ENCODE assay signal across 23 cellular contexts in the genomic region with DNA sequence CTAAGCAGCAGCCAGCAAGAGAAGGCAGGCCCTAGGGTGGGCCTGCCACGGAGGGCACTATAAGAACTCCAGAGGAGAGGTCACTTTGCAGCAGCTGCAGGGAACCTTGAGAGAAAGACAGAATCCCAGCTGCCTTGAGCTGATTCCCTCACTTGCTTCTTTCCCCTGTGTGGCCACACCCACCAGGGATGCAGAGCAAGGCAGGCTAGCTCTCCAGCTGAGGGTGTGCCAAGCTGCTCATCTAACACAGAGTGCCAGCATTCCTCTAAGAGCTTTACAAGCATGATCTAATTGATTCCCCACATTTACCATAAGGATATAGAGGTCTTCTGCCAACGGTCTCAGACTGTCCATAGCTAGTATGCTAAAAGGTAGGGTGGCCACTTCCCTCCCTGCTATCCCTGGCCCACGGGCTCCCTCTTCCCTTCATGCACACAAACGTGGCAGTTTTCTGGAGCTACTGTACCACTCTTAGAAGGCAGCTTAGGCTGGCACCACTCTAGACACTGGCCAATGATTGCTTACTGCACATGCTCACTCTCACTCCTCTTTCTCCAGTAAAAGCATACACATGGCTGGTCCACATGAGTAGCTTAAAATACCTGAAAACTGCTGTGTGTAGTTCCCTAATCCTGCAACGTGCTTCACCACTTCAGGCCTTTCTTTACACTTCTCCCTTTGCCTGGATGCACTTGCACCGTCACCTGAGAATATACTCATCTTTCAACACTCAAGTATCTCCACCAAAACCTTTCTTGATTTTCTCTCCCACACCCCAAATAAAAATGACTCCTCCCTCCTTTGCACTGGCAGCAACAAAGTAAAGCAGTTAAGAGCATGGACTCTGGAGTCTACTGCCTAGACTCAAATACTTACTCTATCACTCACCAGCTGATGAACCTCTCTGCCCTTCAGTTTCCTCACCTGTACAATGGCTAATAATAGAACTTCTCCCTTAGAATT. TPM values are rescaled to one million over a fixed set of nuclear protein-coding genes. Genes with fewer than 3 reads are reported as not detected.
A peak's percentile ranks its signal among the peaks of the same experiment; 100 is the strongest.
DNase-seq lines count a peak whose midpoint lies in the region; ATAC-seq and TF ChIP-seq lines count a peak whose summit lies in the region.
"Had no signal": no experiment of that assay in that cellular context is flagged by ENCODE, and none has a peak within 500 bp of the region (broad histone marks: within the 10 kb centered on the region; RNA-seq: fewer than 3 reads in every experiment).

No MANE protein-coding gene starts in this region.

- no peaks in the 10 kb centered on the region for H3K9me3 ChIP-seq in GM23248 (ENCODE audit: low read depth)
- no peaks in the 10 kb centered on the region for H3K9me3 ChIP-seq in ovary
- H3K9me3 ChIP-seq: heart right ventricle, pancreas had no signal

- H3K9ac ChIP-seq in GM23248: no peak overlapping the region

- TF ChIP-seq CTCF in ovary (IDR thresholded peaks at IDR 0.05): no peak

- no peak for ATAC-seq in Right ventricle myocardium inferior
- ATAC-seq: activated naive CD8-positive, alpha-beta T cell treated with anti-CD3 and anti-CD28 coated beads, Interleukin-2, amount 50 U/mL, for 24 hours; pancreas; sciatic nerve; stimulated activated naive CD8-positive, alpha-beta T cell treated with anti-CD3 and anti-CD28 coated beads, Interleukin-15, Interleukin-2, amounts not matched to agents 100 U/mL and 50 U/mL, for 24 hours had no signal

- H2AFZ ChIP-seq in GM23248: no peak overlapping the region
- H2AFZ ChIP-seq: PC-9 had no signal

- no peaks in the 10 kb centered on the region for H3K27me3 ChIP-seq in GM23248 (replicated peaks; ENCODE audit: insufficient read depth)
- H3K27me3 ChIP-seq in ovary: no peaks in the 10 kb centered on the region
- H3K27me3 ChIP-seq: cardiac muscle cell, heart right ventricle, pancreas had no signal

- no peaks in the 10 kb centered on the region for H3K9me2 ChIP-seq in GM23248 (ENCODE audit: insufficient read depth)

- H3K4me3 ChIP-seq in GM23248 (no peak overlapping the region), ovary (no peak overlapping the region)
- H3K4me3 ChIP-seq: cardiac muscle cell, heart right ventricle, lung, pancreas, PC-9 had no signal

- H3K4me1 ChIP-seq in GM23248 (ENCODE audit: insufficient read depth): no peaks in the 10 kb centered on the region; the same call in 1 of the 2 replicates
- H3K4me1 ChIP-seq in ovary (ENCODE audit: insufficient read depth): no peaks in the 10 kb centered on the region
- H3K4me1 ChIP-seq: pancreas had no signal

- intact Hi-C loops in ovary (cut with DNase I): no loop called here
- intact Hi-C loops in Right ventricle myocardium inferior (cut with DNase I): no loop called here

- no peaks in the 10 kb centered on the region for H3F3A ChIP-seq in GM23248 (ENCODE audit: insufficient read depth)

- H3K79me2 ChIP-seq in GM23248 (ENCODE audit: insufficient read depth): no peaks in the 10 kb centered on the region

- H3K36me3 ChIP-seq in GM23248 (ENCODE audit: low read depth) (no peaks in the 10 kb centered on the region), ovary (no peaks in the 10 kb centered on the region)
- H3K36me3 ChIP-seq: cardiac muscle cell, pancreas had no signal

- DNase-seq in AG20443 (ENCODE audit: low spot score) (peak; percentile 70), GM23248 (peak; percentile 49), mesenteric fat pad (ENCODE audit: low spot score) (peak; percentile 64), SIG-M5 treated with dmso at 0.1 percent for 504 hours (lab: John Stamatoyannopoulos, UW; ENCODE audit: unreplicated experiment) (no peak), ovary (no peak), Right ventricle myocardium inferior (ENCODE audit: missing footprints) (no peak)
- DNase-seq in activated CD4-positive, alpha-beta T cell treated with anti-CD3 and anti-CD28 coated beads, Interleukin-2, amount 50 U/mL, for 48 hours: no peak
- DNase-seq: activated naive CD8-positive, alpha-beta T cell treated with anti-CD3 and anti-CD28 coated beads, Interleukin-2, amount 50 U/mL, for 24 hours; CD8-positive, alpha-beta memory T cell; effector CD8-positive, alpha-beta T cell; heart right ventricle; KBM-7; naive B cell; NCI-H2081 treated with DMSO at 0.1 percent for 48 hours; pancreas; PC-9; stimulated activated CD4-positive, alpha-beta T cell treated with anti-CD3 and anti-CD28 coated beads, Interleukin-1b, Interleukin-23, amount 100 ng/mL, for 48 hours; stimulated activated naive CD8-positive, alpha-beta T cell treated with anti-CD3 and anti-CD28 coated beads, Interleukin-15, Interleukin-2, amounts not matched to agents 100 U/mL and 50 U/mL, for 24 hours; trophoblast cell had no signal

- peaks cover 3% of the 10 kb centered on the region; the same call in 1 of the 2 replicates for H4K20me1 ChIP-seq in GM23248 (ENCODE audit: insufficient read depth)

- no peak for TF ChIP-seq EP300 in ovary (IDR thresholded peaks at IDR 0.05)

- TF ChIP-seq POLR2A in ovary (IDR thresholded peaks at IDR 0.05): no peak

- 59 to 64% methylated on average over 6 of the region's 6 CpGs for WGBS in GM23248 (ENCODE audit: low coverage in 1 of 2, low lambda C conversion rate in 2 of 2, missing lambda C conversion rate in 2 of 2), 2 experiments
- WGBS in ovary, 3 donors: 74 to 79% (median 77%) methylated on average over 6 of the region's 6 CpGs

- H3K4me2 ChIP-seq in GM23248 (ENCODE audit: unreplicated experiment): no peak overlapping the region
- H3K4me2 ChIP-seq: PC-9 had no signal

- H3K27ac ChIP-seq in GM23248 (no peak overlapping the region), angular gyrus (ENCODE audit: low read depth, low read length) (peak overlapping the region; percentile 56), ovary (no peak overlapping the region)
- H3K27ac ChIP-seq: cardiac muscle cell, heart right ventricle, pancreas, PC-9 had no signal

- in situ Hi-C loops in GM23248 (cut with MboI): no loop called here

RNA-seq across cellular contexts. Expression of a gene that starts 57.7 kb away (rescaled TPM):
- total RNA-seq in GM23248 (2014; rRNA removed; shearing (Covaris generic)): 9.6 and 16.0 TPM in 2 replicates
- polyA plus RNA-seq in GM23248 (2016; fragmentation: Nextera tagmentation; extraction: Ambion mirVana): 30.5 and 32.7 TPM in 2 replicates
- 27.5 TPM for total RNA-seq in mesenteric fat pad
- 10 to 100 TPM; 35.8 to 46.9 (median 43.6) TPM for total RNA-seq in ovary
- polyA plus RNA-seq in ovary: 10 to 100 TPM; 28.1 to 38.3 TPM
- 27.5 TPM for total RNA-seq in Right ventricle myocardium inferior

Comparison
In these comparisons a context has a peak if more than half of its experiments do, and no peak if none do; other contexts are left out.
1. DNase-seq: peak in AG20443 (single experiment), GM23248 (single experiment) and mesenteric fat pad (single experiment); none in activated CD4-positive, alpha-beta T cell treated with anti-CD3 and anti-CD28 coated beads, Interleukin-2, amount 50 U/mL, for 48 hours (0 of 2), SIG-M5 treated with dmso at 0.1 percent for 504 hours (single experiment), ovary (0 of 5) and Right ventricle myocardium inferior (single experiment).